In the genomic region with DNA sequence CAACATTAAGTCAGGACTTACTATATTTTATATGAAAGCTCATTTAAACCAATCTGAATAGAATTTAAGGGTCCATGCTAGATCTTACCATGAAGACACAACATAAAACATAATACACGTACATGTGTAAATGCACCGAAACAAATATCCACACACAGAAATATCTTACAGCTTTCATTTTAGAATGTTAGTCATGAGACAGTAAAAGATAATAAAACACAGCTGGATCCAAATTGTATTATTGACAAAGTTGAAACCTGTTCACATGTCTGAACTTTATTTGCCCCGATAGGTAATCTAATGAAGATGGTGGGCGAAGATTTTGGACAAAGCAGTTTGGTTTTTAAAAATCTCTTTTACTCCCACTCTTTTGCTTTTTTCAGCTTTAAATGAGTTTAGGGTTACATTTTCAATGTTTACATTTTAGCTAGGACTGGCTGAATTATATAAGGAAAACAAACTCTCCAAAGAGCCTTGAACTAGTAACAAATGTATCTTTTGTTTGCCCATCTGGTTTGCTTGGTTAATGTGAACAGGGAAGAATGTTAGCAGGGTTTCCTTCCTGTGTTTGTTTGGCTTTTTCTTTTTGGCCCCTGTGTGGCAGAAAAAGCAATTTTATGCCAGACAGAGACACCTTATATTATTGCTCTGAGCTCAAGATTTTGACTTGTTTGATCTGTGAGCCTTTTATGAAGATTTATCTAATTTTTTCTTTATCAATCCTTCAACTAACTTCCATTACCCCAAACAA, we compare ENCODE assay signal across 2 cellular contexts.
TF ChIP-seq lines count a peak whose summit lies in the region.

No MANE protein-coding gene starts in this region.

TF ChIP-seq in HEK293, 187 proteins besides CTCF, POLR2A, EP300 and RAD21:
- TF ChIP-seq, protein P1, sequence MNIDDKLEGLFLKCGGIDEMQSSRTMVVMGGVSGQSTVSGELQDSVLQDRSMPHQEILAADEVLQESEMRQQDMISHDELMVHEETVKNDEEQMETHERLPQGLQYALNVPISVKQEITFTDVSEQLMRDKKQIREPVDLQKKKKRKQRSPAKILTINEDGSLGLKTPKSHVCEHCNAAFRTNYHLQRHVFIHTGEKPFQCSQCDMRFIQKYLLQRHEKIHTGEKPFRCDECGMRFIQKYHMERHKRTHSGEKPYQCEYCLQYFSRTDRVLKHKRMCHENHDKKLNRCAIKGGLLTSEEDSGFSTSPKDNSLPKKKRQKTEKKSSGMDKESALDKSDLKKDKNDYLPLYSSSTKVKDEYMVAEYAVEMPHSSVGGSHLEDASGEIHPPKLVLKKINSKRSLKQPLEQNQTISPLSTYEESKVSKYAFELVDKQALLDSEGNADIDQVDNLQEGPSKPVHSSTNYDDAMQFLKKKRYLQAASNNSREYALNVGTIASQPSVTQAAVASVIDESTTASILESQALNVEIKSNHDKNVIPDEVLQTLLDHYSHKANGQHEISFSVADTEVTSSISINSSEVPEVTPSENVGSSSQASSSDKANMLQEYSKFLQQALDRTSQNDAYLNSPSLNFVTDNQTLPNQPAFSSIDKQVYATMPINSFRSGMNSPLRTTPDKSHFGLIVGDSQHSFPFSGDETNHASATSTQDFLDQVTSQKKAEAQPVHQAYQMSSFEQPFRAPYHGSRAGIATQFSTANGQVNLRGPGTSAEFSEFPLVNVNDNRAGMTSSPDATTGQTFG (tag by site-specific recombination; IDR thresholded peaks at IDR 0.05; ENCODE audit: borderline replicate concordance): no peak
- TF ChIP-seq, protein P2, sequence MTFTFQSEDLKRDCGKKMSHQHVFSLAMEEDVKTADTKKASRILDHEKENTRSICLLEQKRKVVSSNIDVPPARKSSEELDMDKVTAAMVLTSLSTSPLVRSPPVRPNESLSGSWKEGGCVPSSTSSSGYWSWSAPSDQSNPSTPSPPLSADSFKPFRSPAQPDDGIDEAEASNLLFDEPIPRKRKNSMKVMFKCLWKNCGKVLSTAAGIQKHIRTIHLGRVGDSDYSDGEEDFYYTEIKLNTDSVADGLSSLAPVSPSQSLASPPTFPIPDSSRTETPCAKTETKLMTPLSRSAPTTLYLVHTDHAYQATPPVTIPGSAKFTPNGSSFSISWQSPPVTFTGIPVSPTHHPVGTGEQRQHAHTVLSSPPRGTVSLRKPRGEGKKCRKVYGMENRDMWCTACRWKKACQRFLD (tag by site-specific recombination; IDR thresholded peaks at IDR 0.05): no peak
- TF ChIP-seq ZNF404 (tag by site-specific recombination; IDR thresholded peaks at IDR 0.05): no peak
- no peak for TF ChIP-seq ZNF433 (tag by site-specific recombination; IDR thresholded peaks at IDR 0.05; ENCODE audit: low read depth)
- TF ChIP-seq ZNF585B (tag by site-specific recombination; IDR thresholded peaks at IDR 0.05): no peak
- TF ChIP-seq ZNF350 (tag by site-specific recombination; IDR thresholded peaks at IDR 0.05): no peak
- TF ChIP-seq ZNF664 (tag by site-specific recombination; IDR thresholded peaks at IDR 0.05): peak; percentile 40; the same call in 1 of the 2 replicates
- no peak for TF ChIP-seq ZNF24 (tag by site-specific recombination; IDR thresholded peaks at IDR 0.05)
- peak; percentile 33; the same call in 1 of the 2 replicates for TF ChIP-seq ZNF335 (tag by site-specific recombination; conservative IDR thresholded peaks at IDR 0.05)
- no peak for TF ChIP-seq ZNF707 (tag by site-specific recombination; IDR thresholded peaks at IDR 0.05)
- TF ChIP-seq HOXD13 (CRISPR knock-in tag; IDR thresholded peaks at IDR 0.05; ENCODE audit: borderline replicate concordance): no peak
- TF ChIP-seq, protein P3, sequence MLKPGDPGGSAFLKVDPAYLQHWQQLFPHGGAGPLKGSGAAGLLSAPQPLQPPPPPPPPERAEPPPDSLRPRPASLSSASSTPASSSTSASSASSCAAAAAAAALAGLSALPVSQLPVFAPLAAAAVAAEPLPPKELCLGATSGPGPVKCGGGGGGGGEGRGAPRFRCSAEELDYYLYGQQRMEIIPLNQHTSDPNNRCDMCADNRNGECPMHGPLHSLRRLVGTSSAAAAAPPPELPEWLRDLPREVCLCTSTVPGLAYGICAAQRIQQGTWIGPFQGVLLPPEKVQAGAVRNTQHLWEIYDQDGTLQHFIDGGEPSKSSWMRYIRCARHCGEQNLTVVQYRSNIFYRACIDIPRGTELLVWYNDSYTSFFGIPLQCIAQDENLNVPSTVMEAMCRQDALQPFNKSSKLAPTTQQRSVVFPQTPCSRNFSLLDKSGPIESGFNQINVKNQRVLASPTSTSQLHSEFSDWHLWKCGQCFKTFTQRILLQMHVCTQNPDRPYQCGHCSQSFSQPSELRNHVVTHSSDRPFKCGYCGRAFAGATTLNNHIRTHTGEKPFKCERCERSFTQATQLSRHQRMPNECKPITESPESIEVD (tag by site-specific recombination; IDR thresholded peaks at IDR 0.05): peak; percentile 83
TF ChIP-seq in HEK293: peak in this region for 3.

TF ChIP-seq in endothelial cell of umbilical vein, 7 proteins besides CTCF, POLR2A, EP300 and RAD21:
- TF ChIP-seq MYC (IDR thresholded peaks at IDR 0.05; ENCODE audit: low read depth, low read length) (no peak), JUN (IDR thresholded peaks at IDR 0.05; ENCODE audit: borderline replicate concordance, insufficient read depth, insufficient read length, low read depth) (no peak), GATA2 (IDR thresholded peaks at IDR 0.05; ENCODE audit: insufficient read depth, insufficient read length, low read depth, low read length) (no peak), POLR2AphosphoS5 (IDR thresholded peaks at IDR 0.05; ENCODE audit: insufficient read depth, low read depth, low read length) (no peak)
- TF ChIP-seq, protein P4, sequence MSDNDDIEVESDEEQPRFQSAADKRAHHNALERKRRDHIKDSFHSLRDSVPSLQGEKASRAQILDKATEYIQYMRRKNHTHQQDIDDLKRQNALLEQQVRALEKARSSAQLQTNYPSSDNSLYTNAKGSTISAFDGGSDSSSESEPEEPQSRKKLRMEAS (IDR thresholded peaks at IDR 0.05; ENCODE audit: insufficient read depth, insufficient read length): no peak
